22 cellular contexts compared by ENCODE assay signal in the genomic region with DNA sequence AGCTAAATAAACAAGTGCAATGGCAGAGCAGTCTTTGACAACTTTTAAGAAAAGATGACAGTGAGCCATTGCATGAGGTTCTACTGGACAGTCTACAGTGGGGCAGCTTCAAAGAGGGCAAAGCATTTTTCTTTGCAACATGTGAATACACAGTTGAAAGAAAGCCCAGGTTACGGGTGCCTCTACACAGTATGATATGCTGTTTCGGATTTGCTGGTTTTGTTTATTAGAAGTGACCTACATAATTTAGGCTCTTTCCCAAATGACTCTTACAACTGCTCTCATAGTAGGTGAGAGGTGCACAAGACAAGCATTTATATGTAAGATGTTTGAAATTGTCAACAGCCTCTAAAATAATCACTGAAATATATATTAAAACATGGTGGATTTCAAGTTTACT.
DNase-seq lines count a peak whose midpoint lies in the region; ATAC-seq, FAIRE-seq and TF ChIP-seq lines count a peak whose summit lies in the region.
"Had no signal": no experiment of that assay in that cellular context is flagged by ENCODE, and none has a peak within 500 bp of the region (broad histone marks: within the 10 kb centered on the region; RNA-seq: fewer than 3 reads in every experiment).

No MANE protein-coding gene starts in this region.

- SMC1A ChIA-PET in GM12878 (lab: Charles Lee; ENCODE audit: uncharacterized antibody, unreplicated experiment) = interaction anchor here (0.7 to 24.1 kb wide), 25 partner anchors 10 to 412 kb away, joined by 3 to 591 read pairs (median 8); a partner anchor contains a TSS

- no TSS peak for BruUV-seq in GM12878 (replicated peaks; lab: Mats Ljungman, UMichigan)

- H4K20me1 ChIP-seq in GM12878 (ENCODE audit: control insufficient read depth, insufficient read depth) = no peaks in the 10 kb centered on the region

- H3K27ac Mint-ChIP-seq in stimulated activated memory B cell treated with anti-CD40 and anti-IgM and Interleukin-4, amounts not matched to agents 10 μg/mL and 1 μg/mL and 100 μg/mL, for 72 hours = peak overlapping the region; percentile 81
- no peak overlapping the region for H3K27ac Mint-ChIP-seq in activated CD4-positive, alpha-beta T cell treated with anti-CD3 and anti-CD28 coated beads, Interleukin-2, amount 10 ng/mL, durations not matched to agents 24 days and 14 days
- H3K27ac Mint-ChIP-seq: CD8-positive, alpha-beta T cell had no signal

- no peak for TF ChIP-seq RAD21 in GM12878 (IDR thresholded peaks at IDR 0.05; ENCODE audit: insufficient read depth, low read depth, low read length)

- H3K4me1 Mint-ChIP-seq in stimulated activated memory B cell treated with anti-CD40 and anti-IgM and Interleukin-4, amounts not matched to agents 10 μg/mL and 1 μg/mL and 100 μg/mL, for 72 hours = peaks cover 54% of the 10 kb centered on the region
- H3K4me1 Mint-ChIP-seq in activated CD4-positive, alpha-beta T cell treated with anti-CD3 and anti-CD28 coated beads, Interleukin-2, amount 10 ng/mL, durations not matched to agents 24 days and 14 days = no peaks in the 10 kb centered on the region

- no peak overlapping the region for H2AFZ ChIP-seq in GM12878 (ENCODE audit: control insufficient read depth, low read depth, low read length)

- FAIRE-seq in GM12878 (lab: Jason Lieb, UNC) = no peak
- FAIRE-seq: D721Med, G401.6, K562 had no signal

- H3K36me3 ChIP-seq in right atrium auricular region = peaks cover 9% of the 10 kb centered on the region
- peaks cover 0 to 15% of the 10 kb centered on the region in 2 experiments for H3K36me3 ChIP-seq in GM12878 (ENCODE audit: control insufficient read depth in 2 of 2, insufficient read depth in 2 of 2, low read length in 1 of 2)
- H3K36me3 ChIP-seq: BE2C had no signal

- H3K4me3 Mint-ChIP-seq in stimulated activated memory B cell treated with anti-CD40 and anti-IgM and Interleukin-4, amounts not matched to agents 10 μg/mL and 1 μg/mL and 100 μg/mL, for 72 hours = peak overlapping the region; percentile 44
- H3K4me3 Mint-ChIP-seq in activated CD4-positive, alpha-beta T cell treated with anti-CD3 and anti-CD28 coated beads, Interleukin-2, amount 10 ng/mL, durations not matched to agents 24 days and 14 days = no peak overlapping the region
- H3K4me3 Mint-ChIP-seq: CD8-positive, alpha-beta T cell had no signal

- H3K4me3 ChIP-seq in right atrium auricular region (no peak overlapping the region), GM12878 (peak overlapping the region; percentile 70)
- H3K4me3 ChIP-seq: K562, SJCRH30 had no signal

- H3K36me3 Mint-ChIP-seq in stimulated activated memory B cell treated with anti-CD40 and anti-IgM and Interleukin-4, amounts not matched to agents 10 μg/mL and 1 μg/mL and 100 μg/mL, for 72 hours = peaks cover 31% of the 10 kb centered on the region
- H3K36me3 Mint-ChIP-seq in activated CD4-positive, alpha-beta T cell treated with anti-CD3 and anti-CD28 coated beads, Interleukin-2, amount 10 ng/mL, durations not matched to agents 24 days and 14 days (ENCODE audit: low read depth) = no peaks in the 10 kb centered on the region
- H3K36me3 Mint-ChIP-seq: CD8-positive, alpha-beta T cell had no signal

- peaks cover 99% of the 10 kb centered on the region for H3K79me2 ChIP-seq in GM12878 (ENCODE audit: control insufficient read depth, insufficient read depth, low read length)

- in situ Hi-C loops in GM12878 (cut with MboI) = loop anchor here (10.0 kb wide), 1 partner anchor 86 kb away; no protein-coding TSS in a partner anchor

- H3K9me3 ChIP-seq in right atrium auricular region (no peaks in the 10 kb centered on the region), GM12878 (replicated peaks; ENCODE audit: control insufficient read depth, insufficient read depth, low read length) (no peaks in the 10 kb centered on the region)
- H3K9me3 ChIP-seq: BE2C, SJCRH30 had no signal

- TF ChIP-seq POLR2A in GM12878 (IDR thresholded peaks at IDR 0.05; ENCODE audit: low read depth, low read length) = no peak
- TF ChIP-seq POLR2A in erythroblast (IDR thresholded peaks at IDR 0.05; ENCODE audit: low read length) = no peak

- peaks cover 0 to 32% of the 10 kb centered on the region in 2 donors for H3K4me1 ChIP-seq in right atrium auricular region
- peaks cover 21% of the 10 kb centered on the region for H3K4me1 ChIP-seq in GM12878 (ENCODE audit: control insufficient read depth, insufficient read depth, low read length)
- H3K4me1 ChIP-seq: BE2C had no signal

- ATAC-seq in Right ventricle myocardium superior (ENCODE audit: poor library complexity) = peak; percentile 18
- peak; percentile 27 for ATAC-seq in HG02798 (IDR thresholded peaks at IDR 0.05; ENCODE audit: poor library complexity, unreplicated experiment)
- ATAC-seq in GM12878 = peak; percentile 32
- ATAC-seq in stimulated activated memory B cell treated with anti-CD40 and anti-IgM and Interleukin-4, amounts not matched to agents 10 μg/mL and 1 μg/mL and 100 μg/mL, for 72 hours = no peak
- no peak for ATAC-seq in GM19035 (IDR thresholded peaks at IDR 0.05; ENCODE audit: unreplicated experiment)
- ATAC-seq: CD8-positive, alpha-beta T cell; K562 had no signal

- TF ChIP-seq EP300 in GM12878 (IDR thresholded peaks at IDR 0.05; ENCODE audit: borderline replicate concordance in 1 of 2, control insufficient read depth in 1 of 2, low read depth in 2 of 2, low read length in 2 of 2) = no peak

- intact Hi-C loops in Right ventricle myocardium superior (cut with DNase I) (no loop called here), GM12878 (cut with micrococcal nuclease; ENCODE audit: unreplicated experiment) (loop anchor here (10.0 kb wide), 1 partner anchor 1444 kb away; no protein-coding TSS in a partner anchor)
- intact Hi-C loops in activated CD4-positive, alpha-beta T cell treated with anti-CD3 and anti-CD28 coated beads, Interleukin-2, amount 10 ng/mL, durations not matched to agents 24 days and 14 days (cut with micrococcal nuclease) = no loop called here

- H3K4me2 ChIP-seq in GM12878 (ENCODE audit: control insufficient read depth, insufficient read depth) = peak overlapping the region; percentile 92

- no peaks in the 10 kb centered on the region for H3K27me3 Mint-ChIP-seq in stimulated activated memory B cell treated with anti-CD40 and anti-IgM and Interleukin-4, amounts not matched to agents 10 μg/mL and 1 μg/mL and 100 μg/mL, for 72 hours
- peaks cover 23% of the 10 kb centered on the region for H3K27me3 Mint-ChIP-seq in activated CD4-positive, alpha-beta T cell treated with anti-CD3 and anti-CD28 coated beads, Interleukin-2, amount 10 ng/mL, durations not matched to agents 24 days and 14 days

- no peaks in the 10 kb centered on the region for H3K27me3 ChIP-seq in right atrium auricular region
- no peaks in the 10 kb centered on the region for H3K27me3 ChIP-seq in GM12878 (replicated peaks in 1 of 2; ENCODE audit: control insufficient read depth in 2 of 2, insufficient read depth in 2 of 2, low read length in 1 of 2)
- H3K27me3 ChIP-seq: SJCRH30 had no signal

- POLR2A ChIA-PET in GM12878 (lab: Charles Lee) = interaction anchor here (0.7 to 5.8 kb wide), 12 partner anchors 9 to 93 kb away, joined by 3 to 39 read pairs (median 4); a partner anchor contains a TSS

- RAD21 ChIA-PET in GM12878 (lab: Charles Lee; ENCODE audit: unreplicated experiment) = interaction anchor here (0.7 to 16.1 kb wide), 21 partner anchors 9 to 910 kb away, joined by 3 to 594 read pairs (median 8); a partner anchor contains a TSS

- 5% methylated on average over 2 of the region's 2 CpGs for WGBS in GM12878 (ENCODE audit: insufficient coverage, insufficient replicate concordance, low lambda C conversion rate, missing lambda C conversion rate)

- peak overlapping the region; percentile 69 for H3K9ac ChIP-seq in GM12878 (ENCODE audit: control insufficient read depth, insufficient read depth, low read length)

- TF ChIP-seq CTCF in right atrium auricular region (IDR thresholded peaks at IDR 0.05) = no peak
- TF ChIP-seq CTCF in GM12878 (IDR thresholded peaks at IDR 0.05 in 2 of 3, conservative IDR thresholded peaks at IDR 0.05 in 1 of 3; ENCODE audit: control insufficient read depth in 2 of 3, extremely low read depth in 1 of 3, insufficient read depth in 1 of 3, low read depth in 3 of 3, low read length in 3 of 3) = no peak

- no peaks in the 10 kb centered on the region for H3K9me3 Mint-ChIP-seq in stimulated activated memory B cell treated with anti-CD40 and anti-IgM and Interleukin-4, amounts not matched to agents 10 μg/mL and 1 μg/mL and 100 μg/mL, for 72 hours
- H3K9me3 Mint-ChIP-seq in activated CD4-positive, alpha-beta T cell treated with anti-CD3 and anti-CD28 coated beads, Interleukin-2, amount 10 ng/mL, durations not matched to agents 24 days and 14 days = no peaks in the 10 kb centered on the region
- H3K9me3 Mint-ChIP-seq: CD8-positive, alpha-beta T cell had no signal

- DNase-seq in Right ventricle myocardium superior (no peak), right atrium auricular region (ENCODE audit: low spot score) (no peak), GM12878 (ENCODE audit: low read depth, low spot score) (no peak), erythroblast (lab: John Stamatoyannopoulos, UW) (no peak)
- DNase-seq in activated CD4-positive, alpha-beta T cell treated with anti-CD3 and anti-CD28 coated beads, Interleukin-2, amount 10 ng/mL, durations not matched to agents 24 days and 14 days = no peak
- DNase-seq: BE2C; CD8-positive, alpha-beta T cell; DMS79; GOT3; NCI-H1092; NCI-H2081 treated with DMSO at 0.1 percent for 48 hours; NCI-H2227 treated with DMSO at 0.1 percent for 48 hours; NCI-H524 treated with DMSO at 0.1 percent for 48 hours; RPMI8226; SJCRH30 had no signal

- CTCF ChIA-PET in GM12878 (lab: Yijun Ruan, JAX) = interaction anchor here (1.0 to 7.0 kb wide), 11 partner anchors 8 to 451 kb away, joined by 3 to 104 read pairs (median 4); no protein-coding TSS in a partner anchor

- H3K27ac ChIP-seq in right atrium auricular region (no peak overlapping the region), GM12878 (ENCODE audit: control insufficient read depth, insufficient read depth) (peak overlapping the region; percentile 86)
- H3K27ac ChIP-seq: 22Rv1, SJCRH30 had no signal

TF ChIP-seq in GM12878, 131 proteins besides CTCF, POLR2A, EP300 and RAD21 (continues in another document):
- TF ChIP-seq JUND (IDR thresholded peaks at IDR 0.05; ENCODE audit: low read depth, low read length) (no peak), MXI1 (IDR thresholded peaks at IDR 0.05; ENCODE audit: low read depth, low read length) (no peak), IKZF1 (conservative IDR thresholded peaks at IDR 0.05) (no peak), PML (IDR thresholded peaks at IDR 0.05; ENCODE audit: low read length) (no peak), HDGF (IDR thresholded peaks at IDR 0.05) (no peak), SUZ12 (IDR thresholded peaks at IDR 0.05; ENCODE audit: unreplicated experiment) (no peak), NFXL1 (IDR thresholded peaks at IDR 0.05; ENCODE audit: borderline replicate concordance) (no peak), MEF2B (IDR thresholded peaks at IDR 0.05; ENCODE audit: partially characterized antibody, poor library complexity, severe bottlenecking) (no peak), ESRRA (IDR thresholded peaks at IDR 0.05; ENCODE audit: low read length) (no peak)

Comparison
In these comparisons a context has a peak if more than half of its experiments do, and no peak if none do; other contexts are left out.
1. ATAC-seq: peak in Right ventricle myocardium superior (single experiment), HG02798 (single experiment) and GM12878 (single experiment); none in stimulated activated memory B cell treated with anti-CD40 and anti-IgM and Interleukin-4, amounts not matched to agents 10 μg/mL and 1 μg/mL and 100 μg/mL, for 72 hours (single experiment) and GM19035 (single experiment).